ENCODE assay signal across 16 cellular contexts in genomic region chr6:141123497-141123896, GRCh38.
"Had no signal": no experiment of that assay in that cellular context is flagged by ENCODE, and none has a peak within 500 bp of the region (broad histone marks: within the 10 kb centered on the region; RNA-seq: fewer than 3 reads in every experiment).

No MANE protein-coding gene starts in this region.

- DNase-seq: activated CD4-positive, alpha-beta T cell treated with anti-CD3 and anti-CD28 coated beads, Interleukin-2, amount 50 U/mL, for 48 hours; activated CD4-positive, CD25-positive, alpha-beta regulatory T cell treated with anti-CD3 and anti-CD28 coated beads, Interleukin-2, amount 50 U/mL, for 72 hours; activated CD8-positive, alpha-beta memory T cell treated with anti-CD3 and anti-CD28 coated beads, Interleukin-2, amount 10 ng/mL, durations not matched to agents 7 days and 5 days; activated effector memory CD4-positive, alpha-beta T cell treated with anti-CD3 and anti-CD28 coated beads, Interleukin-2, amount 50 U/mL, for 16 hours; activated T-cell treated with anti-CD3 and anti-CD28 coated beads, Interleukin-2, amount 50 U/mL, for 4 hours; amygdala; cortex of kidney; effector CD8-positive, alpha-beta T cell; left ventricle myocardium inferior; occipital lobe; stimulated activated CD4-positive, alpha-beta T cell treated with anti-CD3 and anti-CD28 coated beads, Interleukin-2, amount 100 ng/mL, for 48 hours; stimulated activated CD8-positive, alpha-beta memory T cell treated with anti-CD3 and anti-CD28 coated beads, Interleukin-4, amount 100 ng/mL, for 48 hours; thyroid gland; uterus had no signal

- ATAC-seq: activated CD8-positive, alpha-beta memory T cell treated with anti-CD3 and anti-CD28 coated beads, Interleukin-2, amount 10 ng/mL, durations not matched to agents 7 days and 5 days; activated T-cell treated with anti-CD3 and anti-CD28 coated beads, Interleukin-2, amount 50 U/mL, for 4 hours; gastroesophageal sphincter; natural killer cell treated with Interleukin-12 subunit alpha and Interleukin-12 subunit beta and Interleukin-15 and Interleukin-18, amount 100 ng/mL, for 72 hours had no signal

- H3K36me3 ChIP-seq: gastroesophageal sphincter, left ventricle myocardium inferior, thyroid gland, uterus had no signal

- H3K27ac ChIP-seq: gastroesophageal sphincter, left ventricle myocardium inferior, thyroid gland, uterus had no signal

- H3K4me3 ChIP-seq: gastroesophageal sphincter, left ventricle myocardium inferior, thyroid gland, uterus had no signal

- H3K27me3 ChIP-seq: gastroesophageal sphincter, thyroid gland, uterus had no signal

- H3K9me3 ChIP-seq: gastroesophageal sphincter, left ventricle myocardium inferior, thyroid gland, uterus had no signal
